9 cellular contexts compared by ENCODE assay signal in genomic region chr22:28978158-28978557, GRCh38.
DNase-seq lines count a peak whose midpoint lies in the region; ATAC-seq and TF ChIP-seq lines count a peak whose summit lies in the region.
"Had no signal": no experiment of that assay in that cellular context is flagged by ENCODE, and none has a peak within 500 bp of the region (broad histone marks: within the 10 kb centered on the region; RNA-seq: fewer than 3 reads in every experiment).

No MANE protein-coding gene starts in this region.

- in situ Hi-C loops in HAP-1 (cut with MboI; ENCODE audit: low sequenced_read_pairs), result no loop called here
- in situ Hi-C loops in KBM-7 (cut with MboI; ENCODE audit: low pct_unique_long_range_greater_than_20kb, low sequenced_read_pairs), result no loop called here

- 34% methylated on average over 6 of the region's 6 CpGs for WGBS in right lobe of liver (ENCODE audit: insufficient coverage, low coverage, low lambda C conversion rate, missing lambda C conversion rate)

- no peaks in the 10 kb centered on the region for H3K27me3 ChIP-seq in right lobe of liver
- H3K27me3 ChIP-seq in vagina, result no peaks in the 10 kb centered on the region
- no peaks in the 10 kb centered on the region; the same call in 1 of the 2 replicates for H3K27me3 ChIP-seq in HAP-1 (ENCODE audit: low read depth)

- H3K9me3 ChIP-seq in right lobe of liver (no peaks in the 10 kb centered on the region), vagina (no peaks in the 10 kb centered on the region), HAP-1 (no peaks in the 10 kb centered on the region)

- H3K36me3 ChIP-seq in right lobe of liver (no peaks in the 10 kb centered on the region), vagina (no peaks in the 10 kb centered on the region), HAP-1 (replicated peaks) (no peaks in the 10 kb centered on the region)

- H3K4me1 ChIP-seq in right lobe of liver (peaks cover 0 to 61% (median 21%) of the 10 kb centered on the region in 4 donors), vagina (peaks cover 49% of the 10 kb centered on the region), HAP-1 (peaks cover 19% of the 10 kb centered on the region)

- TF ChIP-seq CTCF in choroid plexus epithelial cell (conservative IDR thresholded peaks at IDR 0.05; ENCODE audit: low read depth, low read length) (no peak), right lobe of liver (IDR thresholded peaks at IDR 0.05) (no peak), vagina (IDR thresholded peaks at IDR 0.05) (no peak)

- intact Hi-C loops in right lobe of liver (cut with DNase I), result no loop called here
- intact Hi-C loops in vagina (cut with DNase I), result no loop called here

- H3K9me3 Mint-ChIP-seq in activated naive CD8-positive, alpha-beta T cell treated with anti-CD3 and anti-CD28 coated beads, Interleukin-2, amount 50 U/mL, for 24 hours, result no peaks in the 10 kb centered on the region
- no peaks in the 10 kb centered on the region for H3K9me3 Mint-ChIP-seq in activated naive CD8-positive, alpha-beta T cell treated with anti-CD3 and anti-CD28 coated beads for 36 hours
- H3K9me3 Mint-ChIP-seq: IgD-negative memory B cell had no signal

- H3K36me3 Mint-ChIP-seq in activated naive CD8-positive, alpha-beta T cell treated with anti-CD3 and anti-CD28 coated beads, Interleukin-2, amount 50 U/mL, for 24 hours (ENCODE audit: low read depth), result no peaks in the 10 kb centered on the region
- no peaks in the 10 kb centered on the region for H3K36me3 Mint-ChIP-seq in activated naive CD8-positive, alpha-beta T cell treated with anti-CD3 and anti-CD28 coated beads for 36 hours
- H3K36me3 Mint-ChIP-seq: IgD-negative memory B cell had no signal

- ATAC-seq in activated naive CD8-positive, alpha-beta T cell treated with anti-CD3 and anti-CD28 coated beads, Interleukin-2, amount 50 U/mL, for 24 hours, result no peak
- ATAC-seq in right lobe of liver, result peak in 2 of 4 donors; percentile 21 to 59

- H3K4me3 ChIP-seq in choroid plexus epithelial cell (ENCODE audit: low read depth, low read length) (peak overlapping the region; percentile 1), right lobe of liver (peak overlapping the region in 2 of 3 donors; percentile 20 to 24), vagina (no peak overlapping the region), HAP-1 (no peak overlapping the region)

- no peak overlapping the region for H3K4me3 Mint-ChIP-seq in activated naive CD8-positive, alpha-beta T cell treated with anti-CD3 and anti-CD28 coated beads, Interleukin-2, amount 50 U/mL, for 24 hours
- no peak overlapping the region for H3K4me3 Mint-ChIP-seq in activated naive CD8-positive, alpha-beta T cell treated with anti-CD3 and anti-CD28 coated beads for 36 hours
- H3K4me3 Mint-ChIP-seq: IgD-negative memory B cell had no signal

- TF ChIP-seq POLR2A in right lobe of liver (IDR thresholded peaks at IDR 0.05), result no peak
- no peak for TF ChIP-seq POLR2A in vagina (IDR thresholded peaks at IDR 0.05)

- peak; percentile 7 for DNase-seq in activated naive CD8-positive, alpha-beta T cell treated with anti-CD3 and anti-CD28 coated beads, Interleukin-2, amount 50 U/mL, for 24 hours
- DNase-seq in activated naive CD8-positive, alpha-beta T cell treated with anti-CD3 and anti-CD28 coated beads for 36 hours, result no peak
- DNase-seq in choroid plexus epithelial cell (ENCODE audit: low read depth) (peak; percentile 54), right lobe of liver (peak in 1 of 3 donors; percentile 50), vagina (ENCODE audit: extremely low spot score in 2 of 2) (no peak), HAP-1 (ENCODE audit: low spot score in 2 of 2) (no peak), KBM-7 (no peak), CD1c-positive myeloid dendritic cell (ENCODE audit: extremely low spot score) (no peak)

- H3K27me3 Mint-ChIP-seq in activated naive CD8-positive, alpha-beta T cell treated with anti-CD3 and anti-CD28 coated beads, Interleukin-2, amount 50 U/mL, for 24 hours, result peaks cover 50% of the 10 kb centered on the region
- peaks cover 74% of the 10 kb centered on the region for H3K27me3 Mint-ChIP-seq in activated naive CD8-positive, alpha-beta T cell treated with anti-CD3 and anti-CD28 coated beads for 36 hours

- H3K27ac ChIP-seq in right lobe of liver, result peak overlapping the region; percentile 44 to 57 (median 49)
- H3K27ac ChIP-seq in vagina, result peak overlapping the region; percentile 78

- H3K4me1 Mint-ChIP-seq in activated naive CD8-positive, alpha-beta T cell treated with anti-CD3 and anti-CD28 coated beads, Interleukin-2, amount 50 U/mL, for 24 hours, result peaks cover 20% of the 10 kb centered on the region
- peaks cover 10% of the 10 kb centered on the region for H3K4me1 Mint-ChIP-seq in activated naive CD8-positive, alpha-beta T cell treated with anti-CD3 and anti-CD28 coated beads for 36 hours

- H3K27ac Mint-ChIP-seq in activated naive CD8-positive, alpha-beta T cell treated with anti-CD3 and anti-CD28 coated beads, Interleukin-2, amount 50 U/mL, for 24 hours, result no peak overlapping the region
- no peak overlapping the region for H3K27ac Mint-ChIP-seq in activated naive CD8-positive, alpha-beta T cell treated with anti-CD3 and anti-CD28 coated beads for 36 hours
- H3K27ac Mint-ChIP-seq: IgD-negative memory B cell had no signal

Comparison
In these comparisons a context has a peak if more than half of its experiments do, and no peak if none do; other contexts are left out.
1. DNase-seq: peak in activated naive CD8-positive, alpha-beta T cell treated with anti-CD3 and anti-CD28 coated beads, Interleukin-2, amount 50 U/mL, for 24 hours (single experiment) and choroid plexus epithelial cell (single experiment); none in activated naive CD8-positive, alpha-beta T cell treated with anti-CD3 and anti-CD28 coated beads for 36 hours (single experiment), vagina (0 of 2), HAP-1 (0 of 2), KBM-7 (single experiment) and CD1c-positive myeloid dendritic cell (single experiment).
2. H3K4me3 ChIP-seq: peak in choroid plexus epithelial cell (single experiment) and right lobe of liver (2 of 3); none in vagina (0 of 2) and HAP-1 (single experiment).